In genomic region chr11:14522801-14523200, GRCh38 we compare ENCODE assay signal across 31 cellular contexts.
"Had no signal": no experiment of that assay in that cellular context is flagged by ENCODE, and none has a peak within 500 bp of the region (broad histone marks: within the 10 kb centered on the region; RNA-seq: fewer than 3 reads in every experiment).

No MANE protein-coding gene starts in this region.

- H3K27ac Mint-ChIP-seq: naive B cell; nephron progenitor cell; neural progenitor cell; progenitor cell of endocrine pancreas; stimulated activated memory B cell treated with anti-CD40 and anti-IgM and Interleukin-4, amounts not matched to agents 10 μg/mL and 1 μg/mL and 100 μg/mL, for 72 hours; stimulated activated naive CD8-positive, alpha-beta T cell treated with anti-CD3 and anti-CD28 coated beads, Interleukin-15, amount 100 ng/mL, for 72 hours had no signal

- H2AFZ ChIP-seq: neural progenitor cell, parathyroid adenoma had no signal

- H3K9me3 ChIP-seq: ovary, psoas muscle, spleen, thoracic aorta, thyroid gland, tibial nerve, upper lobe of left lung, uterus had no signal

- H3K27ac ChIP-seq: neural progenitor cell, ovary, parathyroid adenoma, psoas muscle, skin epidermis, spleen, thoracic aorta, thyroid gland, tibial nerve, upper lobe of left lung, uterus had no signal

- H3K4me2 ChIP-seq: neural progenitor cell, smooth muscle cell had no signal

- ATAC-seq: naive thymus-derived CD8-positive, alpha-beta T cell; psoas muscle; right cardiac atrium; sciatic nerve; stimulated activated memory B cell treated with anti-CD40 and anti-IgM and Interleukin-4, amounts not matched to agents 10 μg/mL and 1 μg/mL and 100 μg/mL, for 72 hours; stimulated activated naive CD8-positive, alpha-beta T cell treated with anti-CD3 and anti-CD28 coated beads, Interleukin-15, amount 100 ng/mL, for 72 hours; stimulated activated naive CD8-positive, alpha-beta T cell treated with anti-CD3 and anti-CD28 coated beads, Interleukin-15, Interleukin-2, amounts not matched to agents 100 U/mL and 50 U/mL, for 24 hours had no signal

- H3K36me3 Mint-ChIP-seq: naive B cell had no signal

- DNase-seq: naive B cell; naive thymus-derived CD8-positive, alpha-beta T cell; nephron progenitor cell; occipital lobe; ovary; posterior cingulate gyrus; psoas muscle; right cardiac atrium; spleen; stimulated activated CD4-positive, alpha-beta T cell treated with anti-CD3 and anti-CD28 coated beads, Interleukin-12 subunit alpha, Interleukin-12 subunit beta, amount 100 ng/mL, for 4 hours; stimulated activated CD4-positive, alpha-beta T cell treated with anti-CD3 and anti-CD28 coated beads, Interleukin-1b, Interleukin-23, amount 100 ng/mL, for 48 hours; stimulated activated CD4-positive, alpha-beta T cell treated with anti-CD3 and anti-CD28 coated beads, Interleukin-4, amount 100 ng/mL, for 1 hour; stimulated activated CD4-positive, alpha-beta T cell treated with anti-CD3 and anti-CD28 coated beads, Interleukin-4, amount 100 ng/mL, for 4 hours; stimulated activated CD8-positive, alpha-beta memory T cell treated with anti-CD3 and anti-CD28 coated beads, Interleukin-4, amount 100 ng/mL, for 48 hours; stimulated activated naive CD4-positive, alpha-beta T cell; stimulated activated naive CD8-positive, alpha-beta T cell treated with anti-CD3 and anti-CD28 coated beads, Interleukin-15, amount 100 ng/mL, for 72 hours; stimulated activated naive CD8-positive, alpha-beta T cell treated with anti-CD3 and anti-CD28 coated beads, Interleukin-15, Interleukin-2, amounts not matched to agents 100 U/mL and 50 U/mL, for 24 hours; substantia nigra; thyroid gland; trophoblast cell; upper lobe of left lung; uterus had no signal

- H3K36me3 ChIP-seq: ovary, thoracic aorta, thyroid gland, uterus had no signal

- H3K27me3 ChIP-seq: neural progenitor cell, ovary, spleen, thyroid gland, tibial nerve, upper lobe of left lung, uterus had no signal

- H3K4me1 ChIP-seq: parathyroid adenoma had no signal

- H3K79me2 ChIP-seq: parathyroid adenoma had no signal

- H3K4me3 ChIP-seq: neural progenitor cell, ovary, psoas muscle, skin epidermis, smooth muscle cell, spleen, thoracic aorta, thyroid gland, tibial nerve, upper lobe of left lung, uterus had no signal

- H3K4me3 Mint-ChIP-seq: naive thymus-derived CD8-positive, alpha-beta T cell; nephron progenitor cell; neural progenitor cell; stimulated activated memory B cell treated with anti-CD40 and anti-IgM and Interleukin-4, amounts not matched to agents 10 μg/mL and 1 μg/mL and 100 μg/mL, for 72 hours; stimulated activated naive CD8-positive, alpha-beta T cell treated with anti-CD3 and anti-CD28 coated beads, Interleukin-15, amount 100 ng/mL, for 72 hours had no signal

- H3K9ac ChIP-seq: neural progenitor cell, parathyroid adenoma had no signal

- H3K27me3 Mint-ChIP-seq: naive B cell; naive thymus-derived CD8-positive, alpha-beta T cell; progenitor cell of endocrine pancreas; stimulated activated memory B cell treated with anti-CD40 and anti-IgM and Interleukin-4, amounts not matched to agents 10 μg/mL and 1 μg/mL and 100 μg/mL, for 72 hours; stimulated activated naive CD8-positive, alpha-beta T cell treated with anti-CD3 and anti-CD28 coated beads, Interleukin-15, amount 100 ng/mL, for 72 hours had no signal

- H3K9me3 Mint-ChIP-seq: naive B cell; naive thymus-derived CD8-positive, alpha-beta T cell; nephron progenitor cell; neural progenitor cell; stimulated activated memory B cell treated with anti-CD40 and anti-IgM and Interleukin-4, amounts not matched to agents 10 μg/mL and 1 μg/mL and 100 μg/mL, for 72 hours; stimulated activated naive CD8-positive, alpha-beta T cell treated with anti-CD3 and anti-CD28 coated beads, Interleukin-15, amount 100 ng/mL, for 72 hours had no signal
